Comparison of ENCODE assay signal across 26 cellular contexts in genomic region chr2:23133196-23133595, GRCh38.
DNase-seq lines count a peak whose midpoint lies in the region; ATAC-seq, FAIRE-seq and TF ChIP-seq lines count a peak whose summit lies in the region.
"Had no signal": no experiment of that assay in that cellular context is flagged by ENCODE, and none has a peak within 500 bp of the region (broad histone marks: within the 10 kb centered on the region; RNA-seq: fewer than 3 reads in every experiment).

No MANE protein-coding gene starts in this region.

- no TSS peak for BruUV-seq in HepG2 (replicated peaks; lab: Mats Ljungman, UMichigan)

- no peak overlapping the region for H2AFZ ChIP-seq in HepG2 (ENCODE audit: low read length)

- H3K27ac ChIP-seq in liver (ENCODE audit: low read depth in 1 of 2, low read length in 2 of 2) = no peak overlapping the region
- H3K27ac ChIP-seq in HepG2 (ENCODE audit: extremely low read length, insufficient read depth, low read length) = no peak overlapping the region
- H3K27ac ChIP-seq in pancreas = no peak overlapping the region
- H3K27ac ChIP-seq: BLaER1 had no signal

- no peak for TF ChIP-seq RAD21 in liver (IDR thresholded peaks at IDR 0.05)
- no peak for TF ChIP-seq RAD21 in HepG2 (CRISPR knock-in tag; IDR thresholded peaks at IDR 0.05)

- ATAC-seq in HepG2 = no peak
- peak in 3 of 4 donors; percentile 36 to 56 (median 49) for ATAC-seq in pancreas
- no peak for ATAC-seq in GM21360 (IDR thresholded peaks at IDR 0.05; ENCODE audit: unreplicated experiment)

- 55% methylated on average over 2 of the region's 2 CpGs for WGBS in liver
- WGBS in HepG2 (ENCODE audit: low lambda C conversion rate) = 22% methylated on average over 2 of the region's 2 CpGs
- WGBS in pancreas, 2 donors = 66 to 77% methylated on average over 2 of the region's 2 CpGs

- no peak for FAIRE-seq in HepG2 (lab: Jason Lieb, UNC)
- no peak for FAIRE-seq in pancreas (lab: Jason Lieb, UNC)
- FAIRE-seq: A204.1, GM12891, GM19239 had no signal

- H3K79me2 ChIP-seq in HepG2 (ENCODE audit: insufficient read depth, low read length) = no peaks in the 10 kb centered on the region

- H3K9me3 ChIP-seq in liver (ENCODE audit: control insufficient read depth in 4 of 4, low read length in 3 of 4) (no peaks in the 10 kb centered on the region), HepG2 (ENCODE audit: low read length) (peaks cover 11% of the 10 kb centered on the region), pancreas (no peaks in the 10 kb centered on the region)
- H3K9me3 ChIP-seq: BE2C had no signal

- intact Hi-C loops in HepG2 (cut with micrococcal nuclease; ENCODE audit: unreplicated experiment) = no loop called here
- intact Hi-C loops in pancreas (cut with DNase I) = no loop called here

- no peak for TF ChIP-seq POLR2A in HepG2 (IDR thresholded peaks at IDR 0.05; ENCODE audit: insufficient read depth in 1 of 2, low read depth in 2 of 2, low read length in 2 of 2)

- H3K4me3 ChIP-seq in liver (ENCODE audit: low read depth in 1 of 3, low read length in 3 of 3) (no peak overlapping the region), HepG2 (replicated peaks in 1 of 3; ENCODE audit: insufficient read depth in 1 of 3, low read depth in 2 of 3, low read length in 3 of 3) (no peak overlapping the region), pancreas (no peak overlapping the region)
- H3K4me3 ChIP-seq: BLaER1 had no signal

- H3K4me2 ChIP-seq in HepG2 (ENCODE audit: low read depth, low read length) = no peak overlapping the region
- H3K4me2 ChIP-seq: BLaER1 had no signal

- H4K20me1 ChIP-seq in HepG2 (ENCODE audit: insufficient read depth, low read length) = no peaks in the 10 kb centered on the region
- H4K20me1 ChIP-seq: BLaER1 had no signal

- no peak for TF ChIP-seq EP300 in HepG2 (IDR thresholded peaks at IDR 0.05; ENCODE audit: low read depth in 2 of 2, low read length in 2 of 2)
- no peak for TF ChIP-seq EP300 in HepG2 (CRISPR knock-in tag; IDR thresholded peaks at IDR 0.05; ENCODE audit: borderline replicate concordance)

- H3K4me1 ChIP-seq in liver (ENCODE audit: control insufficient read depth in 4 of 4, insufficient read depth in 4 of 4, low read length in 3 of 4) = peaks cover 4 to 21% (median 12%) of the 10 kb centered on the region in 4 donors
- H3K4me1 ChIP-seq in HepG2 (ENCODE audit: insufficient read depth, low read length) = peaks cover under 1% of the 10 kb centered on the region; the same call in 1 of the 2 replicates
- H3K4me1 ChIP-seq in pancreas = peaks cover 0 to 2% (median under 1%) of the 10 kb centered on the region in 3 donors
- H3K4me1 ChIP-seq: BE2C, BLaER1 had no signal

- H3K9ac ChIP-seq in liver (ENCODE audit: low read depth in 1 of 2, low read length in 2 of 2) (no peak overlapping the region), HepG2 (ENCODE audit: insufficient read depth, low read depth, low read length) (no peak overlapping the region)
- H3K9ac ChIP-seq: BLaER1 had no signal

- no peak for DNase-seq in HepG2 (ENCODE audit: low spot score)
- DNase-seq in inferior parietal cortex (ENCODE audit: extremely low spot score) = peak; percentile 10
- no peak for DNase-seq in pancreas
- no peak for DNase-seq in activated CD4-positive, CD25-positive, alpha-beta regulatory T cell (lab: John Stamatoyannopoulos, UW)
- no peak for DNase-seq in activated CD4-positive, alpha-beta T cell treated with anti-CD3 and anti-CD28 coated beads for 1 hour
- DNase-seq: 8988T; ACHN; BE2C; C1 segment of cervical spinal cord; CD4-positive, alpha-beta memory T cell; CD4-positive, CD25-positive, alpha-beta regulatory T cell; CD8-positive, alpha-beta memory T cell; COR-L47; DMS 273 treated with DMSO at 0.1 percent for 48 hours; DMS153; DMS53; DMS79; DND-41; EL; GDM1 had no signal

- in situ Hi-C loops in HepG2 (cut with HindIII; ENCODE audit: extremely low pct_ligation_motif_present, low pct_unique_long_range_greater_than_20kb) = no loop called here

- CTCF ChIA-PET in HepG2 (lab: Yijun Ruan, JAX; ENCODE audit: low intra/inter-chr PET ratio, low total read pairs) = no interaction called here

- POLR2A ChIA-PET in HepG2 (lab: Yijun Ruan, JAX) = no interaction called here

- H3K36me3 ChIP-seq in liver (ENCODE audit: control insufficient read depth in 4 of 4, insufficient read depth in 3 of 4, low read depth in 1 of 4, low read length in 3 of 4) (no peaks in the 10 kb centered on the region), HepG2 (replicated peaks in 1 of 2; ENCODE audit: control insufficient read depth in 1 of 2, insufficient read depth in 2 of 2, low read length in 2 of 2) (no peaks in the 10 kb centered on the region), pancreas (no peaks in the 10 kb centered on the region)
- H3K36me3 ChIP-seq: BE2C, BLaER1 had no signal

- TF ChIP-seq CTCF in liver (IDR thresholded peaks at IDR 0.05; ENCODE audit: low read depth, low read length, missing input control) (no peak), HepG2 (CRISPR knock-in tag; IDR thresholded peaks at IDR 0.05) (no peak), pancreas (IDR thresholded peaks at IDR 0.05) (no peak)

- H3K27me3 ChIP-seq in liver (ENCODE audit: control insufficient read depth in 4 of 4, insufficient read depth in 4 of 4, low read length in 3 of 4) (no peaks in the 10 kb centered on the region), HepG2 (ENCODE audit: control insufficient read depth in 1 of 2, insufficient read depth in 2 of 2, low read length in 2 of 2) (no peaks in the 10 kb centered on the region), pancreas (no peaks in the 10 kb centered on the region)
- H3K27me3 ChIP-seq: BE2C, BLaER1 had no signal

TF ChIP-seq in liver, 16 proteins besides CTCF, POLR2A, EP300 and RAD21:
- TF ChIP-seq FOXA2 (IDR thresholded peaks at IDR 0.05) (peak; percentile 32), EGR1 (IDR thresholded peaks at IDR 0.05; ENCODE audit: low read depth in 2 of 2) (no peak)

TF ChIP-seq in HepG2, 621 proteins besides CTCF, POLR2A, EP300 and RAD21:
- TF ChIP-seq, protein P1, sequence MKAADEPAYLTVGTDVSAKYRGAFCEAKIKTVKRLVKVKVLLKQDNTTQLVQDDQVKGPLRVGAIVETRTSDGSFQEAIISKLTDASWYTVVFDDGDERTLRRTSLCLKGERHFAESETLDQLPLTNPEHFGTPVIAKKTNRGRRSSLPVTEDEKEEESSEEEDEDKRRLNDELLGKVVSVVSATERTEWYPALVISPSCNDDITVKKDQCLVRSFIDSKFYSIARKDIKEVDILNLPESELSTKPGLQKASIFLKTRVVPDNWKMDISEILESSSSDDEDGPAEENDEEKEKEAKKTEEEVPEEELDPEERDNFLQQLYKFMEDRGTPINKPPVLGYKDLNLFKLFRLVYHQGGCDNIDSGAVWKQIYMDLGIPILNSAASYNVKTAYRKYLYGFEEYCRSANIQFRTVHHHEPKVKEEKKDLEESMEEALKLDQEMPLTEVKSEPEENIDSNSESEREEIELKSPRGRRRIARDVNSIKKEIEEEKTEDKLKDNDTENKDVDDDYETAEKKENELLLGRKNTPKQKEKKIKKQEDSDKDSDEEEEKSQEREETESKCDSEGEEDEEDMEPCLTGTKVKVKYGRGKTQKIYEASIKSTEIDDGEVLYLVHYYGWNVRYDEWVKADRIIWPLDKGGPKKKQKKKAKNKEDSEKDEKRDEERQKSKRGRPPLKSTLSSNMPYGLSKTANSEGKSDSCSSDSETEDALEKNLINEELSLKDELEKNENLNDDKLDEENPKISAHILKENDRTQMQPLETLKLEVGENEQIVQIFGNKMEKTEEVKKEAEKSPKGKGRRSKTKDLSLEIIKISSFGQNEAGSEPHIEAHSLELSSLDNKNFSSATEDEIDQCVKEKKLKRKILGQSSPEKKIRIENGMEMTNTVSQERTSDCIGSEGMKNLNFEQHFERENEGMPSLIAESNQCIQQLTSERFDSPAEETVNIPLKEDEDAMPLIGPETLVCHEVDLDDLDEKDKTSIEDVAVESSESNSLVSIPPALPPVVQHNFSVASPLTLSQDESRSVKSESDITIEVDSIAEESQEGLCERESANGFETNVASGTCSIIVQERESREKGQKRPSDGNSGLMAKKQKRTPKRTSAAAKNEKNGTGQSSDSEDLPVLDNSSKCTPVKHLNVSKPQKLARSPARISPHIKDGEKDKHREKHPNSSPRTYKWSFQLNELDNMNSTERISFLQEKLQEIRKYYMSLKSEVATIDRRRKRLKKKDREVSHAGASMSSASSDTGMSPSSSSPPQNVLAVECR (CRISPR knock-in tag; IDR thresholded peaks at IDR 0.05; ENCODE audit: borderline replicate concordance) = no peak
- no peak for TF ChIP-seq ZNF205 (CRISPR knock-in tag; IDR thresholded peaks at IDR 0.05)
- TF ChIP-seq, protein P2, sequence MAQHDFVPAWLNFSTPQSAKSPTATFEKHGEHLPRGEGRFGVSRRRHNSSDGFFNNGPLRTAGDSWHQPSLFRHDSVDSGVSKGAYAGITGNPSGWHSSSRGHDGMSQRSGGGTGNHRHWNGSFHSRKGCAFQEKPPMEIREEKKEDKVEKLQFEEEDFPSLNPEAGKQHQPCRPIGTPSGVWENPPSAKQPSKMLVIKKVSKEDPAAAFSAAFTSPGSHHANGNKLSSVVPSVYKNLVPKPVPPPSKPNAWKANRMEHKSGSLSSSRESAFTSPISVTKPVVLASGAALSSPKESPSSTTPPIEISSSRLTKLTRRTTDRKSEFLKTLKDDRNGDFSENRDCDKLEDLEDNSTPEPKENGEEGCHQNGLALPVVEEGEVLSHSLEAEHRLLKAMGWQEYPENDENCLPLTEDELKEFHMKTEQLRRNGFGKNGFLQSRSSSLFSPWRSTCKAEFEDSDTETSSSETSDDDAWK (CRISPR knock-in tag; IDR thresholded peaks at IDR 0.05) = no peak
- TF ChIP-seq KDM3A (CRISPR knock-in tag; IDR thresholded peaks at IDR 0.05; ENCODE audit: low read depth) = no peak

Comparison
In these comparisons a context has a peak if more than half of its experiments do, and no peak if none do; other contexts are left out.
1. ATAC-seq: peak in pancreas (3 of 4); none in HepG2 (single experiment) and GM21360 (single experiment).